Comparison of ENCODE assay signal across 25 cellular contexts in genomic region chr14:105773584-105773983, GRCh38.
"Had no signal": no experiment of that assay in that cellular context is flagged by ENCODE, and none has a peak within 500 bp of the region (broad histone marks: within the 10 kb centered on the region; RNA-seq: fewer than 3 reads in every experiment).

No MANE protein-coding gene starts in this region.

- H3K4me3 Mint-ChIP-seq: activated CD8-positive, alpha-beta memory T cell treated with anti-CD3 and anti-CD28 coated beads, Interleukin-2, amount 10 ng/mL, durations not matched to agents 7 days and 5 days; activated T-cell treated with anti-CD3 and anti-CD28 coated beads, Interleukin-2, amount 50 U/mL, for 24 hours; activated T-helper 1 cell treated with anti-CD3 and anti-CD28 coated beads, Interleukin-12 subunit alpha, Interleukin-12 subunit beta, Interleukin-2, Interleukin-4 antibody, amounts not matched to agents 30 ng/mL and 10 ng/mL and 1 ng/mL, durations not matched to agents 14 hours and 24 hours and 36 hours; T-helper 1 cell treated with Interleukin-12 subunit alpha and Interleukin-12 subunit beta and Interleukin-4 antibody, amounts not matched to agents 30 μg/mL and 1 μg/mL, for 36 hours had no signal

- DNase-seq: activated CD4-positive, alpha-beta T cell treated with anti-CD3 and anti-CD28 coated beads for 48 hours; activated CD4-positive, alpha-beta T cell treated with anti-CD3 and anti-CD28 coated beads, Interleukin-2, amount 50 U/mL, for 48 hours; activated CD4-positive, CD25-positive, alpha-beta regulatory T cell treated with anti-CD3 and anti-CD28 coated beads, Interleukin-2, amount 50 U/mL, for 72 hours; activated CD8-positive, alpha-beta memory T cell treated with anti-CD3 and anti-CD28 coated beads, Interleukin-2, amount 10 ng/mL, durations not matched to agents 7 days and 5 days; activated effector memory CD4-positive, alpha-beta T cell treated with Interleukin-2 at 50 U/mL for 16 hours; activated naive CD4-positive, alpha-beta T cell treated with Interleukin-2 at 50 U/mL for 16 hours; activated T-cell treated with anti-CD3 and anti-CD28 coated beads, Interleukin-2, amount 50 U/mL, for 24 hours; brain microvascular endothelial cell; Kasumi-1; KBM-7; NCI-H1048; NCI-H187 treated with DMSO at 0.1 percent for 48 hours; NCI-H2081 treated with DMSO at 0.1 percent for 48 hours; NCI-H226; NCI-H526 treated with DMSO at 0.1 percent for 48 hours; NCI-H82; SHP77 had no signal

- H3K27me3 ChIP-seq: brain microvascular endothelial cell, cardiac muscle cell, Peyer's patch, SJSA1 had no signal

- H3K36me3 Mint-ChIP-seq: activated CD8-positive, alpha-beta memory T cell treated with anti-CD3 and anti-CD28 coated beads, Interleukin-2, amount 10 ng/mL, durations not matched to agents 7 days and 5 days had no signal

- ATAC-seq: activated CD8-positive, alpha-beta memory T cell treated with anti-CD3 and anti-CD28 coated beads, Interleukin-2, amount 10 ng/mL, durations not matched to agents 7 days and 5 days; activated naive CD4-positive, alpha-beta T cell treated with anti-CD3 and anti-CD28 coated beads, Interleukin-2, amount 50 U/mL, for 72 hours; SK-N-SH treated with all-trans-retinoic acid at 6 μM for 48 hours had no signal

- H3K4me1 ChIP-seq: Peyer's patch, SJSA1 had no signal

- H3K27ac Mint-ChIP-seq: activated CD8-positive, alpha-beta memory T cell treated with anti-CD3 and anti-CD28 coated beads, Interleukin-2, amount 10 ng/mL, durations not matched to agents 7 days and 5 days; activated T-cell treated with anti-CD3 and anti-CD28 coated beads, Interleukin-2, amount 50 U/mL, for 24 hours; activated T-helper 1 cell treated with anti-CD3 and anti-CD28 coated beads, Interleukin-12 subunit alpha, Interleukin-12 subunit beta, Interleukin-2, Interleukin-4 antibody, amounts not matched to agents 30 ng/mL and 10 ng/mL and 1 ng/mL, durations not matched to agents 14 hours and 24 hours and 36 hours; T-helper 1 cell treated with Interleukin-12 subunit alpha and Interleukin-12 subunit beta and Interleukin-4 antibody, amounts not matched to agents 30 μg/mL and 1 μg/mL, for 36 hours had no signal

- H3K4me3 ChIP-seq: cardiac muscle cell, SJSA1 had no signal

- H3K36me3 ChIP-seq: brain microvascular endothelial cell, cardiac muscle cell, Peyer's patch, SJSA1 had no signal

- H3K9me3 ChIP-seq: SJSA1 had no signal

- H3K27ac ChIP-seq: brain microvascular endothelial cell, cardiac muscle cell, RWPE1, SJSA1 had no signal

- H3K27me3 Mint-ChIP-seq: activated CD8-positive, alpha-beta memory T cell treated with anti-CD3 and anti-CD28 coated beads, Interleukin-2, amount 10 ng/mL, durations not matched to agents 7 days and 5 days had no signal
